ENCODE assay signal across 22 cellular contexts in the genomic region with DNA sequence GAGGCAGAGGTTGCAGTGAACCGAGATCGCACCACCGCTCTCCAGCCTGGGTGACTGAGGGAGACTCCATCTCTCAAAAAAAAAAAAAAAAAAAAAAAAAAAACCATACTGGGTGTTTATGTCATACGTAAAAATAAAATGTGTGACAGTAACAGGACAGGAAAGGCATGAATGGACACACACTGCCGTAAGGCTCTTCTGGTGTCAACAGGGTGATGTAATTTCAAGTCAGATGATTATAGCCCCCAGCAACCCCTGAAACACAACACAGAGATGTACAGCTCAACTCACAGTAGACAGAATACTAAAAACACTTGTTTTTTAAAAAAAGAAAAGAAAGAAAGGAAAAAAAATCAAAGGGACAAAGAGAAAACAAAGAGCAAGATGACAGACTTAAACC. TPM values are rescaled to one million over a fixed set of nuclear protein-coding genes. Genes with fewer than 3 reads are reported as not detected.
DNase-seq lines count a peak whose midpoint lies in the region; ATAC-seq and TF ChIP-seq lines count a peak whose summit lies in the region.
"Had no signal": no experiment of that assay in that cellular context is flagged by ENCODE, and none has a peak within 500 bp of the region (broad histone marks: within the 10 kb centered on the region; RNA-seq: fewer than 3 reads in every experiment).

No MANE protein-coding gene starts in this region.

- no peak overlapping the region for H3K4me3 ChIP-seq in WERI-Rb-1 (ENCODE audit: low read depth, low read length)
- H3K4me3 ChIP-seq: upper lobe of right lung had no signal

- H3K27ac ChIP-seq in WERI-Rb-1 = no peak overlapping the region
- H3K27ac ChIP-seq: upper lobe of right lung had no signal

- peaks cover 12% of the 10 kb centered on the region for H3K4me1 Mint-ChIP-seq in activated CD8-positive, alpha-beta memory T cell treated with anti-CD3 and anti-CD28 coated beads, Interleukin-2, amount 10 ng/mL, durations not matched to agents 7 days and 5 days
- peaks cover 12 to 17% (median 14%) of the 10 kb centered on the region in 3 donors for H3K4me1 Mint-ChIP-seq in T-cell
- H3K4me1 Mint-ChIP-seq in dendritic cell treated with granulocyte-macrophage colony-stimulating factor and Interleukin-4, amounts not matched to agents 40 ng/mL and 50 ng/mL, for 4 days (ENCODE audit: low read depth) = peaks cover 26% of the 10 kb centered on the region
- H3K4me1 Mint-ChIP-seq in stimulated activated naive B cell treated with anti-CD40 and anti-IgM and Interleukin-4, amounts not matched to agents 10 μg/mL and 1 μg/mL and 100 μg/mL, for 72 hours = peaks cover 13 to 24% of the 10 kb centered on the region in 2 donors
- H3K4me1 Mint-ChIP-seq: endodermal cell had no signal

- peaks cover 31% of the 10 kb centered on the region for H3K36me3 Mint-ChIP-seq in activated CD8-positive, alpha-beta memory T cell treated with anti-CD3 and anti-CD28 coated beads, Interleukin-2, amount 10 ng/mL, durations not matched to agents 7 days and 5 days
- H3K36me3 Mint-ChIP-seq in T-cell = peaks cover 37% of the 10 kb centered on the region
- H3K36me3 Mint-ChIP-seq in dendritic cell treated with granulocyte-macrophage colony-stimulating factor and Interleukin-4, amounts not matched to agents 40 ng/mL and 50 ng/mL, for 4 days (ENCODE audit: low read depth) = peaks cover 98% of the 10 kb centered on the region
- H3K36me3 Mint-ChIP-seq in stimulated activated naive B cell treated with anti-CD40 and anti-IgM and Interleukin-4, amounts not matched to agents 10 μg/mL and 1 μg/mL and 100 μg/mL, for 72 hours = peaks cover 60 to 65% of the 10 kb centered on the region in 2 donors

- intact Hi-C loops in dendritic cell treated with granulocyte-macrophage colony-stimulating factor and Interleukin-4, amounts not matched to agents 40 ng/mL and 50 ng/mL, for 4 days (cut with micrococcal nuclease) = no loop called here

- no peaks in the 10 kb centered on the region for H3K9me3 Mint-ChIP-seq in activated CD8-positive, alpha-beta memory T cell treated with anti-CD3 and anti-CD28 coated beads, Interleukin-2, amount 10 ng/mL, durations not matched to agents 7 days and 5 days (ENCODE audit: low read depth)
- H3K9me3 Mint-ChIP-seq in T-cell = no peaks in the 10 kb centered on the region
- no peaks in the 10 kb centered on the region for H3K9me3 Mint-ChIP-seq in dendritic cell treated with granulocyte-macrophage colony-stimulating factor and Interleukin-4, amounts not matched to agents 40 ng/mL and 50 ng/mL, for 4 days
- no peaks in the 10 kb centered on the region for H3K9me3 Mint-ChIP-seq in stimulated activated naive B cell treated with anti-CD40 and anti-IgM and Interleukin-4, amounts not matched to agents 10 μg/mL and 1 μg/mL and 100 μg/mL, for 72 hours
- H3K9me3 Mint-ChIP-seq: endodermal cell, neural crest cell had no signal

- CTCF ChIA-PET in activated CD8-positive, alpha-beta memory T cell treated with anti-CD3 and anti-CD28 coated beads, Interleukin-2, amount 10 ng/mL, durations not matched to agents 7 days and 5 days (lab: Charles Lee) = interaction anchor here (0.7 to 1.3 kb wide), 4 partner anchors 17 to 65 kb away, joined by 3 read pairs; no protein-coding TSS in a partner anchor
- CTCF ChIA-PET in T-cell (lab: Charles Lee) = interaction anchor here in 1 of 2 donors (0.5 to 0.6 kb wide), 2 partner anchors 10 to 184 kb away, joined by 3 read pairs; no protein-coding TSS in a partner anchor

- POLR2A ChIA-PET in T-cell (lab: Charles Lee) = no interaction called here

- H3K9me3 ChIP-seq in WERI-Rb-1 (ENCODE audit: severe bottlenecking) = no peaks in the 10 kb centered on the region
- H3K9me3 ChIP-seq: upper lobe of right lung had no signal

- no peak overlapping the region for H3K4me3 Mint-ChIP-seq in activated CD8-positive, alpha-beta memory T cell treated with anti-CD3 and anti-CD28 coated beads, Interleukin-2, amount 10 ng/mL, durations not matched to agents 7 days and 5 days
- no peak overlapping the region for H3K4me3 Mint-ChIP-seq in T-cell
- H3K4me3 Mint-ChIP-seq in dendritic cell treated with granulocyte-macrophage colony-stimulating factor and Interleukin-4, amounts not matched to agents 40 ng/mL and 50 ng/mL, for 4 days = no peak overlapping the region
- no peak overlapping the region for H3K4me3 Mint-ChIP-seq in stimulated activated naive B cell treated with anti-CD40 and anti-IgM and Interleukin-4, amounts not matched to agents 10 μg/mL and 1 μg/mL and 100 μg/mL, for 72 hours
- H3K4me3 Mint-ChIP-seq: endodermal cell had no signal

- ATAC-seq in activated CD8-positive, alpha-beta memory T cell treated with anti-CD3 and anti-CD28 coated beads, Interleukin-2, amount 10 ng/mL, durations not matched to agents 7 days and 5 days = no peak
- ATAC-seq in T-cell (replicated peaks in 1 of 4) (no peak), HG03439 (IDR thresholded peaks at IDR 0.05; ENCODE audit: unreplicated experiment) (no peak)
- ATAC-seq in stimulated activated naive B cell treated with anti-CD40 and anti-IgM and Interleukin-4, amounts not matched to agents 10 μg/mL and 1 μg/mL and 100 μg/mL, for 72 hours (replicated peaks) = no peak
- ATAC-seq: Panc1, upper lobe of right lung had no signal

- H3K27me3 Mint-ChIP-seq in activated CD8-positive, alpha-beta memory T cell treated with anti-CD3 and anti-CD28 coated beads, Interleukin-2, amount 10 ng/mL, durations not matched to agents 7 days and 5 days = no peaks in the 10 kb centered on the region
- H3K27me3 Mint-ChIP-seq in T-cell = no peaks in the 10 kb centered on the region
- no peaks in the 10 kb centered on the region for H3K27me3 Mint-ChIP-seq in dendritic cell treated with granulocyte-macrophage colony-stimulating factor and Interleukin-4, amounts not matched to agents 40 ng/mL and 50 ng/mL, for 4 days
- no peaks in the 10 kb centered on the region for H3K27me3 Mint-ChIP-seq in stimulated activated naive B cell treated with anti-CD40 and anti-IgM and Interleukin-4, amounts not matched to agents 10 μg/mL and 1 μg/mL and 100 μg/mL, for 72 hours

- H3K27me3 ChIP-seq in WERI-Rb-1 (ENCODE audit: insufficient read depth, low read depth, severe bottlenecking) = no peaks in the 10 kb centered on the region
- H3K27me3 ChIP-seq: upper lobe of right lung had no signal

- peak overlapping the region; percentile 48 for H3K27ac Mint-ChIP-seq in activated CD8-positive, alpha-beta memory T cell treated with anti-CD3 and anti-CD28 coated beads, Interleukin-2, amount 10 ng/mL, durations not matched to agents 7 days and 5 days
- H3K27ac Mint-ChIP-seq in T-cell = peak overlapping the region; percentile 33 to 77
- H3K27ac Mint-ChIP-seq in dendritic cell treated with granulocyte-macrophage colony-stimulating factor and Interleukin-4, amounts not matched to agents 40 ng/mL and 50 ng/mL, for 4 days = peak overlapping the region; percentile 77
- peak overlapping the region; percentile 81 for H3K27ac Mint-ChIP-seq in stimulated activated naive B cell treated with anti-CD40 and anti-IgM and Interleukin-4, amounts not matched to agents 10 μg/mL and 1 μg/mL and 100 μg/mL, for 72 hours
- H3K27ac Mint-ChIP-seq: endodermal cell had no signal

- no peak for DNase-seq in activated CD8-positive, alpha-beta memory T cell treated with anti-CD3 and anti-CD28 coated beads, Interleukin-2, amount 10 ng/mL, durations not matched to agents 7 days and 5 days
- DNase-seq in activated CD8-positive, alpha-beta memory T cell treated with anti-CD3 and anti-CD28 coated beads, Interleukin-2, amount 50 U/mL, for 4 hours = no peak
- DNase-seq in T-cell = no peak
- no peak for DNase-seq in stimulated activated naive B cell treated with anti-CD40 and anti-IgM and Interleukin-4, amounts not matched to agents 10 μg/mL and 1 μg/mL and 100 μg/mL, for 72 hours
- no peak for DNase-seq in WERI-Rb-1
- DNase-seq in HuH-7 (ENCODE audit: low spot score) = no peak
- DNase-seq: activated CD8-positive, alpha-beta memory T cell treated with anti-CD3 and anti-CD28 coated beads, Interleukin-2, amount 50 U/mL, for 48 hours; amniotic stem cell; central memory CD4-positive, alpha-beta T cell; endodermal cell; hypothalamus; mesenchymal stem cell; NCI-H146; NCI-H2227 treated with DMSO at 0.1 percent for 48 hours; stimulated activated CD4-positive, alpha-beta T cell treated with anti-CD3 and anti-CD28 coated beads, Interleukin-12 subunit alpha, Interleukin-12 subunit beta, amount 100 ng/mL, for 4 hours; stimulated activated naive CD4-positive, alpha-beta T cell treated with Interleukin-2 at 50 U/mL for 16 hours; upper lobe of right lung had no signal

- no peak for TF ChIP-seq CTCF in WERI-Rb-1 (IDR thresholded peaks at IDR 0.05; ENCODE audit: low read depth, low read length)

- H3K36me3 ChIP-seq in WERI-Rb-1 = peaks cover 73% of the 10 kb centered on the region

RNA-seq across cellular contexts. Expression of a gene that starts 22.2 kb away (rescaled TPM):
- 100 to 1,000 TPM; 192 to 207 TPM for total RNA-seq in activated CD8-positive, alpha-beta memory T cell treated with anti-CD3 and anti-CD28 coated beads, Interleukin-2, amount 10 ng/mL, durations not matched to agents 7 days and 5 days
- total RNA-seq in T-cell = 100 to 1,000 TPM; 193 to 318 (median 308) TPM

RNA-seq across cellular contexts. Expression of a gene that starts 28.7 kb away (rescaled TPM):
- total RNA-seq in activated CD8-positive, alpha-beta memory T cell treated with anti-CD3 and anti-CD28 coated beads, Interleukin-2, amount 10 ng/mL, durations not matched to agents 7 days and 5 days = 1 to 10 TPM; 4.7 to 5.3 TPM
- 10 to 100 TPM in 3 of 5 donors, 1 to 10 TPM in 2; 1.5 to 11.3 (median 10.7) TPM for total RNA-seq in T-cell

RNA-seq across cellular contexts. Expression of a gene that starts 34.0 kb away (rescaled TPM):
- total RNA-seq in activated CD8-positive, alpha-beta memory T cell treated with anti-CD3 and anti-CD28 coated beads, Interleukin-2, amount 10 ng/mL, durations not matched to agents 7 days and 5 days = under 1 TPM; 0.23 to 0.61 TPM
- under 1 TPM in 4 of 5 donors, not detected in 1; 0.36 to 0.70 (median 0.54) TPM for total RNA-seq in T-cell
- total RNA-seq: endodermal cell, M059J, upper lobe of right lung had no signal

RNA-seq across cellular contexts. Expression of a gene that starts 54.9 kb away (rescaled TPM):
- 100 to 1,000 TPM in 1 of 2 experiments, 10 to 100 TPM in 1; 98.6 to 138 TPM for total RNA-seq in activated CD8-positive, alpha-beta memory T cell treated with anti-CD3 and anti-CD28 coated beads, Interleukin-2, amount 10 ng/mL, durations not matched to agents 7 days and 5 days
- total RNA-seq in T-cell = 100 to 1,000 TPM in 4 of 5 donors, 10 to 100 TPM in 1; 90.5 to 188 (median 185) TPM

RNA-seq across cellular contexts. Expression of a gene that starts 55.4 kb away (rescaled TPM):
- total RNA-seq in activated CD8-positive, alpha-beta memory T cell treated with anti-CD3 and anti-CD28 coated beads, Interleukin-2, amount 10 ng/mL, durations not matched to agents 7 days and 5 days = 100 to 1,000 TPM; 136 to 181 TPM
- total RNA-seq in T-cell = 100 to 1,000 TPM in 2 of 5 donors, 10 to 100 TPM in 3; 80.1 to 110 (median 94.6) TPM
